12 cellular contexts compared by ENCODE assay signal in genomic region chr17:77076046-77076882, GRCh38.
DNase-seq lines count a peak whose midpoint lies in the region; ATAC-seq and TF ChIP-seq lines count a peak whose summit lies in the region.
"Had no signal": no experiment of that assay in that cellular context is flagged by ENCODE, and none has a peak within 500 bp of the region (broad histone marks: within the 10 kb centered on the region; RNA-seq: fewer than 3 reads in every experiment).

No MANE protein-coding gene starts in this region.

- no peak for TF ChIP-seq CTCF in A673 (conservative IDR thresholded peaks at IDR 0.05; ENCODE audit: low read depth, low read length)
- no peak for TF ChIP-seq CTCF in fibroblast of villous mesenchyme (IDR thresholded peaks at IDR 0.05; ENCODE audit: insufficient read depth, low read depth, low read length)
- no peak for TF ChIP-seq CTCF in omental fat pad (IDR thresholded peaks at IDR 0.05)

- H3K4me3 Mint-ChIP-seq in stimulated activated memory B cell treated with anti-CD40 and anti-IgM and Interleukin-4, amounts not matched to agents 10 μg/mL and 1 μg/mL and 100 μg/mL, for 72 hours = no peak overlapping the region
- H3K4me3 Mint-ChIP-seq: activated naive CD8-positive, alpha-beta T cell treated with anti-CD3 and anti-CD28 coated beads, Interleukin-2, amount 50 U/mL, for 24 hours had no signal

- POLR2A ChIA-PET in A673 (lab: Charles Lee; ENCODE audit: low non-redundant PET) = no interaction called here

- no peaks in the 10 kb centered on the region for H3K9me3 Mint-ChIP-seq in stimulated activated memory B cell treated with anti-CD40 and anti-IgM and Interleukin-4, amounts not matched to agents 10 μg/mL and 1 μg/mL and 100 μg/mL, for 72 hours
- H3K9me3 Mint-ChIP-seq: activated naive CD8-positive, alpha-beta T cell treated with anti-CD3 and anti-CD28 coated beads, Interleukin-2, amount 50 U/mL, for 24 hours had no signal

- H3K27me3 Mint-ChIP-seq in stimulated activated memory B cell treated with anti-CD40 and anti-IgM and Interleukin-4, amounts not matched to agents 10 μg/mL and 1 μg/mL and 100 μg/mL, for 72 hours = peaks cover 69% of the 10 kb centered on the region

- peak overlapping the region; percentile 60 for H3K27ac ChIP-seq in A673 (ENCODE audit: low read depth, low read length, poor library complexity, severe bottlenecking)
- H3K27ac ChIP-seq: ovary had no signal

- CTCF ChIA-PET in A673 (lab: Charles Lee) = interaction anchor here (0.9 kb wide), 1 partner anchor 12 kb away, joined by 3 read pairs; no protein-coding TSS in a partner anchor

- ATAC-seq in omental fat pad (ENCODE audit: low FRiP score) (no peak), GM18505 (IDR thresholded peaks at IDR 0.05; ENCODE audit: unreplicated experiment) (no peak)
- no peak for ATAC-seq in stimulated activated memory B cell treated with anti-CD40 and anti-IgM and Interleukin-4, amounts not matched to agents 10 μg/mL and 1 μg/mL and 100 μg/mL, for 72 hours
- ATAC-seq: activated naive CD8-positive, alpha-beta T cell treated with anti-CD3 and anti-CD28 coated beads, Interleukin-2, amount 50 U/mL, for 24 hours had no signal

- peak; percentile 70 for DNase-seq in A673 (ENCODE audit: low spot score)
- peak; percentile 43 for DNase-seq in M059J (ENCODE audit: low read depth)
- peak; percentile 59 for DNase-seq in NCI-H748 treated with DMSO at 0.1 percent for 48 hours (lab: John Stamatoyannopoulos, UW)
- DNase-seq in fibroblast of villous mesenchyme (ENCODE audit: low read depth) = peak; percentile 38
- DNase-seq in omental fat pad (ENCODE audit: low spot score) = no peak
- no peak for DNase-seq in stimulated activated CD4-positive, alpha-beta T cell treated with anti-CD3 and anti-CD28 coated beads, Interleukin-4, amount 100 ng/mL, for 4 hours
- DNase-seq: activated CD4-positive, CD25-positive, alpha-beta regulatory T cell; activated naive CD8-positive, alpha-beta T cell treated with anti-CD3 and anti-CD28 coated beads, Interleukin-2, amount 50 U/mL, for 24 hours; NK-92 treated with Interleukin-12 subunit alpha and Interleukin-12 subunit beta, amount 100 ng/mL, for 24 hours; ovary had no signal

- H3K27me3 ChIP-seq in A673 (replicated peaks; ENCODE audit: insufficient read depth, low read depth, low read length, poor library complexity) = no peaks in the 10 kb centered on the region
- H3K27me3 ChIP-seq: ovary had no signal

- no peaks in the 10 kb centered on the region for H3K36me3 Mint-ChIP-seq in stimulated activated memory B cell treated with anti-CD40 and anti-IgM and Interleukin-4, amounts not matched to agents 10 μg/mL and 1 μg/mL and 100 μg/mL, for 72 hours

- no peaks in the 10 kb centered on the region for H3K9me3 ChIP-seq in A673 (ENCODE audit: low read depth, low read length, poor library complexity, severe bottlenecking)
- H3K9me3 ChIP-seq: ovary had no signal

- intact Hi-C loops in A673 (cut with micrococcal nuclease; ENCODE audit: unreplicated experiment) = no loop called here

- BruUV-seq in A673 (replicated peaks; lab: Mats Ljungman, UMichigan) = no TSS peak

- H3K4me1 ChIP-seq in A673 (ENCODE audit: insufficient read depth, low read length, poor library complexity, severe bottlenecking) = peaks cover 12% of the 10 kb centered on the region

- no peak overlapping the region for H3K27ac Mint-ChIP-seq in stimulated activated memory B cell treated with anti-CD40 and anti-IgM and Interleukin-4, amounts not matched to agents 10 μg/mL and 1 μg/mL and 100 μg/mL, for 72 hours
- H3K27ac Mint-ChIP-seq: activated naive CD8-positive, alpha-beta T cell treated with anti-CD3 and anti-CD28 coated beads, Interleukin-2, amount 50 U/mL, for 24 hours had no signal

- H3K36me3 ChIP-seq in A673 (ENCODE audit: insufficient read depth, low read length, poor library complexity, severe bottlenecking) = no peaks in the 10 kb centered on the region
- H3K36me3 ChIP-seq: ovary had no signal

- TF ChIP-seq POLR2A in GM18505 (IDR thresholded peaks at IDR 0.05; ENCODE audit: borderline replicate concordance, extremely low read depth, insufficient read depth, insufficient read length) = no peak

- peak overlapping the region; percentile 24 for H3K4me3 ChIP-seq in A673 (ENCODE audit: low read depth, low read length, poor library complexity, severe bottlenecking)
- H3K4me3 ChIP-seq in fibroblast of villous mesenchyme (ENCODE audit: low read depth, low read length) = no peak overlapping the region
- H3K4me3 ChIP-seq: ovary had no signal

- peaks cover 9% of the 10 kb centered on the region for H3K4me1 Mint-ChIP-seq in stimulated activated memory B cell treated with anti-CD40 and anti-IgM and Interleukin-4, amounts not matched to agents 10 μg/mL and 1 μg/mL and 100 μg/mL, for 72 hours
- H3K4me1 Mint-ChIP-seq: activated naive CD8-positive, alpha-beta T cell treated with anti-CD3 and anti-CD28 coated beads, Interleukin-2, amount 50 U/mL, for 24 hours had no signal

Comparison
In these comparisons a context has a peak if more than half of its experiments do, and no peak if none do; other contexts are left out.
1. DNase-seq: peak in A673 (single experiment), M059J (single experiment), NCI-H748 treated with DMSO at 0.1 percent for 48 hours (single experiment) and fibroblast of villous mesenchyme (single experiment); none in omental fat pad (single experiment) and stimulated activated CD4-positive, alpha-beta T cell treated with anti-CD3 and anti-CD28 coated beads, Interleukin-4, amount 100 ng/mL, for 4 hours (0 of 2).